ENCODE assay signal across 10 cellular contexts in genomic region chr18:50356036-50356945, GRCh38. TPM values are rescaled to one million over a fixed set of nuclear protein-coding genes. Genes with fewer than 3 reads are reported as not detected.
DNase-seq lines count a peak whose midpoint lies in the region; ATAC-seq, FAIRE-seq and TF ChIP-seq lines count a peak whose summit lies in the region.
"Had no signal": no experiment of that assay in that cellular context is flagged by ENCODE, and none has a peak within 500 bp of the region (broad histone marks: within the 10 kb centered on the region; RNA-seq: fewer than 3 reads in every experiment).

No MANE protein-coding gene starts in this region.

- H3K4me3 Mint-ChIP-seq in activated CD4-positive, alpha-beta T cell treated with anti-CD3 and anti-CD28 coated beads for 36 hours, result no peak overlapping the region
- H3K4me3 Mint-ChIP-seq: activated T-cell treated with anti-CD3 and anti-CD28 coated beads, Interleukin-2, amount 50 U/mL, for 4 hours had no signal

- H3K4me3 ChIP-seq in endothelial cell of umbilical vein (replicated peaks in 1 of 3; ENCODE audit: insufficient read depth in 1 of 3, low read depth in 1 of 3, low read length in 3 of 3), result no peak overlapping the region
- H3K4me3 ChIP-seq in vagina, result no peak overlapping the region
- H3K4me3 ChIP-seq: skin epidermis had no signal

- H3K9me1 ChIP-seq in endothelial cell of umbilical vein (replicated peaks; ENCODE audit: control insufficient read depth, extremely low read depth, insufficient read depth, low read length), result no peaks in the 10 kb centered on the region

- no peak for FAIRE-seq in endothelial cell of umbilical vein (lab: Jason Lieb, UNC)

- H3K4me1 ChIP-seq in endothelial cell of umbilical vein (ENCODE audit: control insufficient read depth, extremely low read depth, insufficient read depth, low read length) (peaks cover 4% of the 10 kb centered on the region), vagina (no peaks in the 10 kb centered on the region)

- H3K9ac ChIP-seq in endothelial cell of umbilical vein (replicated peaks; ENCODE audit: extremely low read depth, insufficient read depth, low read length), result no peak overlapping the region

- peaks cover 14% of the 10 kb centered on the region for H3K27me3 Mint-ChIP-seq in activated CD4-positive, alpha-beta T cell treated with anti-CD3 and anti-CD28 coated beads for 36 hours

- H3K36me3 Mint-ChIP-seq in activated CD4-positive, alpha-beta T cell treated with anti-CD3 and anti-CD28 coated beads for 36 hours (ENCODE audit: low read depth), result no peaks in the 10 kb centered on the region

- dilution Hi-C loops in endothelial cell of umbilical vein (cut with MboI; ENCODE audit: extremely low pct_ligation_motif_present, low sequenced_read_pairs), result no loop called here

- H3K4me2 ChIP-seq in endothelial cell of umbilical vein (ENCODE audit: insufficient read depth, low read length), result no peak overlapping the region

- POLR2A ChIA-PET in activated CD4-positive, alpha-beta T cell treated with anti-CD3 and anti-CD28 coated beads for 36 hours (lab: Charles Lee), result no interaction called here
- POLR2A ChIA-PET in endothelial cell of umbilical vein (lab: Charles Lee), result no interaction called here

- H3K36me3 ChIP-seq in endothelial cell of umbilical vein (ENCODE audit: control insufficient read depth in 2 of 2, extremely low read depth in 1 of 2, insufficient read depth in 2 of 2, low read length in 2 of 2), result no peaks in the 10 kb centered on the region
- no peaks in the 10 kb centered on the region for H3K36me3 ChIP-seq in vagina

- ATAC-seq in activated CD4-positive, alpha-beta T cell treated with anti-CD3 and anti-CD28 coated beads for 36 hours, result peak; percentile 77
- ATAC-seq in HG02759 (IDR thresholded peaks at IDR 0.05; ENCODE audit: unreplicated experiment) (peak; percentile 81), omental fat pad (ENCODE audit: low FRiP score) (no peak)

- TF ChIP-seq POLR2A in endothelial cell of umbilical vein (IDR thresholded peaks at IDR 0.05; ENCODE audit: low read depth, low read length), result no peak
- TF ChIP-seq POLR2A in vagina (IDR thresholded peaks at IDR 0.05), result no peak

- BruUV-seq in endothelial cell of umbilical vein (replicated peaks; lab: Mats Ljungman, UMichigan), result no TSS peak

- H2AFZ ChIP-seq in endothelial cell of umbilical vein (ENCODE audit: low read depth, low read length), result peak overlapping the region; percentile 36

- H3K27ac Mint-ChIP-seq in activated CD4-positive, alpha-beta T cell treated with anti-CD3 and anti-CD28 coated beads for 36 hours, result peak overlapping the region; percentile 48

- intact Hi-C loops in activated CD4-positive, alpha-beta T cell treated with anti-CD3 and anti-CD28 coated beads for 36 hours (cut with DNase I, micrococcal nuclease), result loop anchor here (5.0 to 10.0 kb wide), 5 partner anchors 49 to 349 kb away; partner anchors contain the start of gene CXXC1 (in 1 of the 2)
- intact Hi-C loops in endothelial cell of umbilical vein (cut with micrococcal nuclease) (loop anchor here (5.0 kb wide), 2 partner anchors 71 to 154 kb away; no protein-coding TSS in a partner anchor), vagina (cut with DNase I) (loop anchor here (5.0 kb wide), 1 partner anchor 306 kb away; no protein-coding TSS in a partner anchor)

- peaks cover 8% of the 10 kb centered on the region for H3K4me1 Mint-ChIP-seq in activated CD4-positive, alpha-beta T cell treated with anti-CD3 and anti-CD28 coated beads for 36 hours

- TF ChIP-seq CTCF in endothelial cell of umbilical vein (IDR thresholded peaks at IDR 0.05; ENCODE audit: extremely low read depth in 1 of 2, insufficient read depth in 1 of 2, low read depth in 1 of 2, low read length in 2 of 2) (peak in 1 of 2 donors; percentile 4), omental fat pad (IDR thresholded peaks at IDR 0.05) (no peak), vagina (IDR thresholded peaks at IDR 0.05) (no peak)

- peaks cover 10 to 14% of the 10 kb centered on the region in 2 experiments for H3K27me3 ChIP-seq in endothelial cell of umbilical vein (ENCODE audit: control insufficient read depth in 2 of 2, insufficient read depth in 2 of 2, low read length in 2 of 2)
- H3K27me3 ChIP-seq in vagina, result no peaks in the 10 kb centered on the region

- H4K20me1 ChIP-seq in endothelial cell of umbilical vein (replicated peaks; ENCODE audit: control insufficient read depth, extremely low read depth, insufficient read depth, low read length), result no peaks in the 10 kb centered on the region

- no peak overlapping the region for H3K27ac ChIP-seq in endothelial cell of umbilical vein (ENCODE audit: insufficient read depth, low read depth, low read length)
- H3K27ac ChIP-seq in vagina, result no peak overlapping the region
- H3K27ac ChIP-seq: skin epidermis had no signal

- peak; percentile 30 for DNase-seq in activated CD4-positive, alpha-beta T cell treated with anti-CD3 and anti-CD28 coated beads for 36 hours
- no peak for DNase-seq in activated CD4-positive, alpha-beta T cell treated with anti-CD3 and anti-CD28 coated beads for 1 hour
- DNase-seq in NOMO-1 (lab: John Stamatoyannopoulos, UW; ENCODE audit: unreplicated experiment in 2 of 2) (peak; percentile 53 to 85), endothelial cell of umbilical vein (ENCODE audit: low read depth, low spot score) (peak; percentile 30), omental fat pad (ENCODE audit: low spot score) (no peak), NCI-H345 (lab: John Stamatoyannopoulos, UW) (no peak), vagina (ENCODE audit: extremely low spot score in 2 of 2) (no peak)

- H3K9me3 ChIP-seq in endothelial cell of umbilical vein (replicated peaks; ENCODE audit: control insufficient read depth, insufficient read depth, low read length) (no peaks in the 10 kb centered on the region), vagina (no peaks in the 10 kb centered on the region)

- no peaks in the 10 kb centered on the region for H3K9me3 Mint-ChIP-seq in activated CD4-positive, alpha-beta T cell treated with anti-CD3 and anti-CD28 coated beads for 36 hours (ENCODE audit: low read depth)
- H3K9me3 Mint-ChIP-seq: activated T-cell treated with anti-CD3 and anti-CD28 coated beads, Interleukin-2, amount 50 U/mL, for 4 hours had no signal

- CTCF ChIA-PET in activated CD4-positive, alpha-beta T cell treated with anti-CD3 and anti-CD28 coated beads for 36 hours (lab: Charles Lee), result interaction anchor here (0.6 to 5.0 kb wide), 43 partner anchors 14 to 846 kb away, joined by 3 to 72 read pairs (median 4); partner anchors contain the start of genes MBD1, MYO5B and SKA1
- CTCF ChIA-PET in endothelial cell of umbilical vein (lab: Charles Lee), result interaction anchor here (0.5 to 5.6 kb wide), 57 partner anchors 13 to 891 kb away, joined by 3 to 199 read pairs (median 4); partner anchors contain the start of genes ACAA2, CFAP53, MBD1 and SKA1

- H3K79me2 ChIP-seq in endothelial cell of umbilical vein (ENCODE audit: control insufficient read depth, insufficient read depth, low read length), result no peaks in the 10 kb centered on the region

TF ChIP-seq in endothelial cell of umbilical vein, 7 proteins besides CTCF, POLR2A, EP300 and RAD21:
- peak; percentile 27 for TF ChIP-seq FOS (IDR thresholded peaks at IDR 0.05; ENCODE audit: borderline replicate concordance, insufficient read depth, low read length)
- TF ChIP-seq MAX (IDR thresholded peaks at IDR 0.05; ENCODE audit: insufficient read depth, insufficient read length), result no peak

RNA-seq across cellular contexts. Expression of gene SKA1, which starts 18.6 kb away (rescaled TPM):
- 10 to 100 TPM; 38.6 to 48.3 TPM for total RNA-seq in activated CD4-positive, alpha-beta T cell treated with anti-CD3 and anti-CD28 coated beads for 36 hours
- 21.9 and 23.9 TPM in 2 replicates for total RNA-seq in endothelial cell of umbilical vein
- 6.9 and 8.7 TPM in 2 replicates for polyA plus RNA-seq in endothelial cell of umbilical vein
- 11.9 and 13.8 TPM in 2 replicates for polyA plus RNA-seq in endothelial cell of umbilical vein (2011; cell fraction: cytosol; rRNA removed)
- polyA plus RNA-seq in endothelial cell of umbilical vein (2011; cell fraction: nucleus; rRNA removed), result 4.7 and 7.1 TPM in 2 replicates
- 4.6 and 12.7 TPM in 2 replicates for polyA plus RNA-seq in endothelial cell of umbilical vein (2012)
- polyA minus RNA-seq in endothelial cell of umbilical vein, result 5.8 and 6.0 TPM in 2 replicates
- 17.7 TPM for polyA minus RNA-seq in endothelial cell of umbilical vein (2011; cell fraction: cytosol; rRNA and poly(A)+ RNA removed)
- 2.8 and 3.7 TPM in 2 replicates for polyA minus RNA-seq in endothelial cell of umbilical vein (2011; cell fraction: nucleus; rRNA and poly(A)+ RNA removed)
- total RNA-seq in omental fat pad, result 1 to 10 TPM in 1 of 4 donors, not detected in 3; 1.2 TPM
- 0.74 TPM for total RNA-seq in vagina

Comparison
In these comparisons a context has a peak if more than half of its experiments do, and no peak if none do; other contexts are left out.
1. DNase-seq: peak in activated CD4-positive, alpha-beta T cell treated with anti-CD3 and anti-CD28 coated beads for 36 hours (single experiment), NOMO-1 (2 of 2) and endothelial cell of umbilical vein (single experiment); none in activated CD4-positive, alpha-beta T cell treated with anti-CD3 and anti-CD28 coated beads for 1 hour (single experiment), omental fat pad (single experiment), NCI-H345 (single experiment) and vagina (0 of 2).
2. RNA of gene SKA1, which starts 18.6 kb away (total RNA-seq): 38.6 to 48.3 TPM in activated CD4-positive, alpha-beta T cell treated with anti-CD3 and anti-CD28 coated beads for 36 hours and 21.9 to 23.9 TPM in endothelial cell of umbilical vein; 0.74 TPM in vagina (single experiment) and 1.2 TPM in omental fat pad; every median in the first group is over 10 times any median in the second.